ENCODE assay signal across 17 cellular contexts in the genomic region with DNA sequence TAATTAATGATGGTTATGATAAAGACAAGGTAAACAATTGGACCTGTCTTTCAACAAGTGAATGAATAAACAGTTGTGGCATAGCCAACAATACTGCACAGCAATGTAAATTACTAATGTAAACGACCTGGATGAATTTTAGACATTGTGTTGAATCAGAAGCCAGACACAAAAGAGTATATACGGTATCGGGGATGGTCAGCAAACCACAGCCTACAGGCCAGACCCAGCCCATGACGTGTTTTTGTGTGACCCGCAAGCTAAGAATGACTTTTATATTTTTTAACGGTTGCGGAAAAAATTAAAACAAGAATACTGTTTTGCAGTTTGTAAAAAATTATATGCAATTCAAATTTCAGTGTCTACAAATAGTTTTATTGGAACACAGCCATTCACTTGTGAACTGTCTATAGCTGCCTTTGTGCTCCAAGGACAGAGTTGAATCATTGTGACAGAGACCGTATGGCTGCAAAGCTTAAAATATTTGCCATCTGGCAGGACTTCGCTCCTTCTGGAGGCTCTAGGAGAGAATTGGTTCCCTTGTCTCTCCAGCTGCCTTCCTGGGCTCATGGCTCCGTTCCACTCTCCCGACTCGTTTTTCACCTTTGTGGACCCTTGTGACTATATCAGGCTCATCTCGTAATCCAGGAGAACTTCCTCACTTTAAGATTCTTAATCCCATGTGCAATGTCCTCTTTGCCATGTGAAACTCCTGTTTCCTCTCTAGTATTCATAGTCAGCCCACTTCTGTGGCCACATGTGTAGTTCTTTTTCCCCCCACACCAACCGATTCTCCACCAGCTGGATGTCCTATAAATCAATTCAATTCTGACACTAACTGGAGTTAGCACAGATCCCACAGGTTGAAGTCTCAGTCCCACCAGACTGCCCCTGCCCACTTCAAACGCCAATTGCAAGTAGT.
A peak's percentile ranks its signal among the peaks of the same experiment; 100 is the strongest.
DNase-seq lines count a peak whose midpoint lies in the region; ATAC-seq and TF ChIP-seq lines count a peak whose summit lies in the region.
"Had no signal": no experiment of that assay in that cellular context is flagged by ENCODE, and none has a peak within 500 bp of the region (broad histone marks: within the 10 kb centered on the region; RNA-seq: fewer than 3 reads in every experiment).

No MANE protein-coding gene starts in this region.

- CTCF ChIA-PET in activated naive CD4-positive, alpha-beta T cell treated with anti-CD3 and anti-CD28 coated beads for 36 hours (lab: Charles Lee) = interaction anchor here (0.9 to 2.2 kb wide), 4 partner anchors 14 to 133 kb away, joined by 3 to 10 read pairs (median 6); no protein-coding TSS in a partner anchor

- H3K36me3 Mint-ChIP-seq in nephron progenitor cell (ENCODE audit: low read depth) = peaks cover 7% of the 10 kb centered on the region
- H3K36me3 Mint-ChIP-seq in activated naive CD4-positive, alpha-beta T cell treated with anti-CD3 and anti-CD28 coated beads for 36 hours (ENCODE audit: low read depth) = no peaks in the 10 kb centered on the region
- H3K36me3 Mint-ChIP-seq: IgD-negative memory B cell had no signal

- TF ChIP-seq CTCF in nephron progenitor cell (IDR thresholded peaks at IDR 0.05) (no peak), omental fat pad (IDR thresholded peaks at IDR 0.05) (no peak)

- intact Hi-C loops in activated naive CD4-positive, alpha-beta T cell treated with anti-CD3 and anti-CD28 coated beads for 36 hours (cut with micrococcal nuclease) = no loop called here

- no peak for ATAC-seq in omental fat pad (ENCODE audit: low FRiP score)
- ATAC-seq: left lobe of liver had no signal

- peaks cover 7% of the 10 kb centered on the region for H3K9me3 Mint-ChIP-seq in nephron progenitor cell
- H3K9me3 Mint-ChIP-seq in activated naive CD4-positive, alpha-beta T cell treated with anti-CD3 and anti-CD28 coated beads for 36 hours = no peaks in the 10 kb centered on the region

- peak overlapping the region; percentile 27 for H3K27ac Mint-ChIP-seq in nephron progenitor cell
- no peak overlapping the region for H3K27ac Mint-ChIP-seq in activated naive CD4-positive, alpha-beta T cell treated with anti-CD3 and anti-CD28 coated beads for 36 hours
- H3K27ac Mint-ChIP-seq: IgD-negative memory B cell had no signal

- H3K4me1 Mint-ChIP-seq in nephron progenitor cell = peaks cover 55% of the 10 kb centered on the region
- H3K4me1 Mint-ChIP-seq in activated naive CD4-positive, alpha-beta T cell treated with anti-CD3 and anti-CD28 coated beads for 36 hours (ENCODE audit: low read depth) = peaks cover 38% of the 10 kb centered on the region

- peaks cover 8% of the 10 kb centered on the region for H3K27me3 Mint-ChIP-seq in nephron progenitor cell (ENCODE audit: low read depth, poor library complexity)
- no peaks in the 10 kb centered on the region for H3K27me3 Mint-ChIP-seq in activated naive CD4-positive, alpha-beta T cell treated with anti-CD3 and anti-CD28 coated beads for 36 hours (ENCODE audit: low read depth)

- no peak overlapping the region for H3K4me3 Mint-ChIP-seq in nephron progenitor cell
- no peak overlapping the region for H3K4me3 Mint-ChIP-seq in activated naive CD4-positive, alpha-beta T cell treated with anti-CD3 and anti-CD28 coated beads for 36 hours
- H3K4me3 Mint-ChIP-seq: IgD-negative memory B cell had no signal

- DNase-seq in NCI-H1092 treated with DMSO at 0.1 percent for 48 hours (lab: John Stamatoyannopoulos, UW) (peak; percentile 7), NCI-H1092 (lab: John Stamatoyannopoulos, UW) (no peak), NCI-H2171 treated with DMSO at 0.1 percent for 48 hours (lab: John Stamatoyannopoulos, UW) (peak; percentile 76), cerebellar cortex (ENCODE audit: low spot score) (peak; percentile 95), nephron progenitor cell (no peak), T-helper 1 cell (no peak), omental fat pad (ENCODE audit: low spot score) (no peak)
- no peak for DNase-seq in activated naive CD4-positive, alpha-beta T cell treated with anti-CD3 and anti-CD28 coated beads for 36 hours
- DNase-seq: activated CD4-positive, alpha-beta T cell treated with anti-CD3 and anti-CD28 coated beads for 48 hours; DMS79; foreskin fibroblast; SJCRH30; stimulated activated naive CD4-positive, alpha-beta T cell; T-helper 9 cell; trophoblast cell had no signal

Comparison
In these comparisons a context has a peak if more than half of its experiments do, and no peak if none do; other contexts are left out.
1. DNase-seq: peak in NCI-H1092 treated with DMSO at 0.1 percent for 48 hours (single experiment), NCI-H2171 treated with DMSO at 0.1 percent for 48 hours (single experiment) and cerebellar cortex (single experiment); none in NCI-H1092 (single experiment), nephron progenitor cell (single experiment), T-helper 1 cell (0 of 5), omental fat pad (single experiment) and activated naive CD4-positive, alpha-beta T cell treated with anti-CD3 and anti-CD28 coated beads for 36 hours (single experiment).